ENCODE assay signal across 24 cellular contexts in the genomic region with DNA sequence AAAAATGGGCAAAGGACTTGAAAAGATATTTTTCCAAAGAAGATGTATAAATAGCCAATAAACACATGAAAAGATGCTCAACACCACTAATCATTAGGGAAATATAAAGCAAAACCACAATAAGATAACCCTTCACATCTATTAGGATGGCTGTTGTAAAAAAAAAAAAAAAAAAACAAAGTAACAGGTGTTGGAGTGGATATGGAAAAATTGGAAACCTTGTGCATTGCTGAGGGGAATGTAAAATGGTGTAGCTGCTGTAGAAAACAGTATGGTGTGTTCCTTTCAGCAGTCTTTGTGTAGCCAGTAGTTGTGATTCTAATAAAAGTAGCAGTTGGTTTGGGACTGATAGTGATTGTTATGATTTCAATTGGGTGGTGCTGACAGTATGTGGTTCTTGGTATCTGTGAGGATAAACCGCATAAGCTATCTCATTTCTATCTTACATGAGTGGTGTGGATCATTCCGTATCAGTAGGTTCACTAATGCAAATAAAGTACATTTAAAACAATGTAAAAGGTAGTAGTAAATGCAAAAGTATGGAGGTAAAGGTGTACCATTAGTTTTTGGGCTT. TPM values are rescaled to one million over a fixed set of nuclear protein-coding genes. Genes with fewer than 3 reads are reported as not detected.
DNase-seq lines count a peak whose midpoint lies in the region; ATAC-seq, FAIRE-seq and TF ChIP-seq lines count a peak whose summit lies in the region.
"Had no signal": no experiment of that assay in that cellular context is flagged by ENCODE, and none has a peak within 500 bp of the region (broad histone marks: within the 10 kb centered on the region; RNA-seq: fewer than 3 reads in every experiment).

No MANE protein-coding gene starts in this region.

- H3K27ac Mint-ChIP-seq in CD4-positive, alpha-beta T cell, result peak overlapping the region; percentile 2
- H3K27ac Mint-ChIP-seq in CD8-positive, alpha-beta T cell, result peak overlapping the region; percentile 11
- H3K27ac Mint-ChIP-seq in natural killer cell treated with Interleukin-12 subunit alpha and Interleukin-12 subunit beta and Interleukin-15 and Interleukin-18, amount 100 ng/mL, for 72 hours, result peak overlapping the region in 1 of 2 donors; percentile 64
- H3K27ac Mint-ChIP-seq in stimulated activated naive CD8-positive, alpha-beta T cell treated with anti-CD3 and anti-CD28 coated beads, Interleukin-15, amount 100 ng/mL, for 72 hours, result no peak overlapping the region
- H3K27ac Mint-ChIP-seq: GM23338, HFFc6 had no signal

- FAIRE-seq in K562 (lab: Jason Lieb, UNC), result no peak

- H3K9ac ChIP-seq in K562 (ENCODE audit: insufficient read depth in 1 of 2, low read depth in 2 of 2, low read length in 2 of 2), result no peak overlapping the region
- H3K9ac ChIP-seq: KMS-11 had no signal

- no peak for TF ChIP-seq EP300 in K562 (IDR thresholded peaks at IDR 0.05; ENCODE audit: low read length)

- H3K27me3 Mint-ChIP-seq in CD4-positive, alpha-beta T cell, result no peaks in the 10 kb centered on the region
- no peaks in the 10 kb centered on the region for H3K27me3 Mint-ChIP-seq in CD8-positive, alpha-beta T cell (ENCODE audit: low read depth)
- no peaks in the 10 kb centered on the region for H3K27me3 Mint-ChIP-seq in natural killer cell treated with Interleukin-12 subunit alpha and Interleukin-12 subunit beta and Interleukin-15 and Interleukin-18, amount 100 ng/mL, for 72 hours
- no peaks in the 10 kb centered on the region for H3K27me3 Mint-ChIP-seq in stimulated activated naive CD8-positive, alpha-beta T cell treated with anti-CD3 and anti-CD28 coated beads, Interleukin-15, amount 100 ng/mL, for 72 hours

- in situ Hi-C loops in K562 (cut with MboI), result no loop called here

- intact Hi-C loops in CD4-positive, alpha-beta T cell (cut with DNase I, micrococcal nuclease), result no loop called here
- intact Hi-C loops in CD8-positive, alpha-beta T cell (cut with DNase I, micrococcal nuclease), result loop anchor here in 1 of 2 experiments (5.0 kb wide), 1 partner anchor 35 kb away; no protein-coding TSS in a partner anchor
- intact Hi-C loops in K562 (cut with micrococcal nuclease), result no loop called here
- intact Hi-C loops in left lung (cut with DNase I), result no loop called here

- no peak for TF ChIP-seq RAD21 in K562 (CRISPR knock-in tag; conservative IDR thresholded peaks at IDR 0.05 in 1 of 2, IDR thresholded peaks at IDR 0.05 in 1 of 2)

- H3K36me3 ChIP-seq in CD8-positive, alpha-beta T cell (ENCODE audit: insufficient read depth, low read length), result no peaks in the 10 kb centered on the region
- H3K36me3 ChIP-seq in K562 (ENCODE audit: control insufficient read depth, insufficient read depth, low read length) (no peaks in the 10 kb centered on the region), left lung (no peaks in the 10 kb centered on the region)

- H3K4me3 ChIP-seq in CD8-positive, alpha-beta T cell (ENCODE audit: low read depth, low read length), result no peak overlapping the region
- H3K4me3 ChIP-seq in K562 (no peak overlapping the region), left lung (no peak overlapping the region)
- H3K4me3 ChIP-seq: GM23338, SK-N-MC had no signal

- H3K4me3 Mint-ChIP-seq in CD4-positive, alpha-beta T cell, result peak overlapping the region; percentile 12
- no peak overlapping the region for H3K4me3 Mint-ChIP-seq in CD8-positive, alpha-beta T cell
- H3K4me3 Mint-ChIP-seq in natural killer cell treated with Interleukin-12 subunit alpha and Interleukin-12 subunit beta and Interleukin-15 and Interleukin-18, amount 100 ng/mL, for 72 hours, result peak overlapping the region; percentile 3
- H3K4me3 Mint-ChIP-seq in stimulated activated naive CD8-positive, alpha-beta T cell treated with anti-CD3 and anti-CD28 coated beads, Interleukin-15, amount 100 ng/mL, for 72 hours, result no peak overlapping the region
- H3K4me3 Mint-ChIP-seq: GM23338, H9, HFFc6 had no signal

- peaks cover 77% of the 10 kb centered on the region for H3K4me1 Mint-ChIP-seq in CD4-positive, alpha-beta T cell (ENCODE audit: low read depth)
- peaks cover 70% of the 10 kb centered on the region for H3K4me1 Mint-ChIP-seq in CD8-positive, alpha-beta T cell (ENCODE audit: low read depth)
- H3K4me1 Mint-ChIP-seq in natural killer cell treated with Interleukin-12 subunit alpha and Interleukin-12 subunit beta and Interleukin-15 and Interleukin-18, amount 100 ng/mL, for 72 hours (ENCODE audit: low read depth in 2 of 2), result peaks cover 39 to 51% of the 10 kb centered on the region in 2 donors
- H3K4me1 Mint-ChIP-seq in stimulated activated naive CD8-positive, alpha-beta T cell treated with anti-CD3 and anti-CD28 coated beads, Interleukin-15, amount 100 ng/mL, for 72 hours, result peaks cover 51% of the 10 kb centered on the region

- TF ChIP-seq CTCF in CD4-positive, alpha-beta T cell (IDR thresholded peaks at IDR 0.05), result no peak
- TF ChIP-seq CTCF in CD8-positive, alpha-beta T cell (IDR thresholded peaks at IDR 0.05), result no peak
- TF ChIP-seq CTCF in K562 (IDR thresholded peaks at IDR 0.05 in 2 of 3, conservative IDR thresholded peaks at IDR 0.05 in 1 of 3; ENCODE audit: insufficient read depth in 2 of 3, low read depth in 1 of 3, low read length in 3 of 3), result no peak
- TF ChIP-seq CTCF in left lung (IDR thresholded peaks at IDR 0.05), result no peak

- CTCF ChIA-PET in CD4-positive, alpha-beta T cell (lab: Charles Lee), result interaction anchor here (0.6 kb wide), 1 partner anchor 27 kb away, joined by 3 read pairs; no protein-coding TSS in a partner anchor
- CTCF ChIA-PET in CD8-positive, alpha-beta T cell (lab: Charles Lee), result no interaction called here
- CTCF ChIA-PET in K562 (lab: Yijun Ruan, JAX; ENCODE audit: low intra/inter-chr PET ratio), result no interaction called here

- no peak for DNase-seq in CD4-positive, alpha-beta T cell
- no peak for DNase-seq in CD8-positive, alpha-beta T cell
- DNase-seq in K562 (ENCODE audit: extremely low read depth in 1 of 4, low spot score in 3 of 4) (no peak), left lung (no peak)
- DNase-seq in natural killer cell treated with Interleukin-12 subunit alpha and Interleukin-12 subunit beta and Interleukin-15 and Interleukin-18, amount 100 ng/mL, for 72 hours (ENCODE audit: low spot score), result no peak
- DNase-seq in stimulated activated naive CD8-positive, alpha-beta T cell treated with anti-CD3 and anti-CD28 coated beads, Interleukin-15, amount 100 ng/mL, for 72 hours, result no peak
- DNase-seq: C1 segment of cervical spinal cord, DMS153, H9, HFFc6, IMR-90, NCI-H1048, NCI-H1417, NCI-H1694, NCI-H2029 treated with DMSO at 0.1 percent for 48 hours, NCI-H226, NCI-H510A, NCI-H69, SIG-M5 had no signal

- ATAC-seq in CD4-positive, alpha-beta T cell (ENCODE audit: poor library complexity), result no peak
- ATAC-seq in CD8-positive, alpha-beta T cell, result no peak
- ATAC-seq in K562 (peak; percentile 25; the same call in 1 of the 3 replicates), GM18519 (IDR thresholded peaks at IDR 0.05; ENCODE audit: low FRiP score, unreplicated experiment) (no peak), left lung (no peak)
- ATAC-seq in natural killer cell treated with Interleukin-12 subunit alpha and Interleukin-12 subunit beta and Interleukin-15 and Interleukin-18, amount 100 ng/mL, for 72 hours, result no peak
- ATAC-seq in stimulated activated naive CD8-positive, alpha-beta T cell treated with anti-CD3 and anti-CD28 coated beads, Interleukin-15, amount 100 ng/mL, for 72 hours, result no peak
- ATAC-seq: GM23338, Panc1 had no signal

- peaks cover 23% of the 10 kb centered on the region for H3K4me1 ChIP-seq in CD8-positive, alpha-beta T cell (ENCODE audit: insufficient read depth, low read length)
- peaks cover 0 to 10% of the 10 kb centered on the region in 2 experiments; a peak in 2 of 5 replicates for H3K4me1 ChIP-seq in K562 (replicated peaks in 1 of 2; ENCODE audit: control insufficient read depth in 2 of 2, insufficient read depth in 2 of 2, low read length in 2 of 2)
- H3K4me1 ChIP-seq in left lung, result peaks cover 0 to 4% of the 10 kb centered on the region in 2 donors

- 0% methylated on average over 2 of the region's 2 CpGs for WGBS in K562 (ENCODE audit: insufficient coverage, low coverage, missing lambda C conversion rate)

- POLR2A ChIA-PET in CD4-positive, alpha-beta T cell (lab: Charles Lee), result interaction anchor here (1.2 to 1.7 kb wide), 2 partner anchors 20 to 45 kb away, joined by 3 to 6 read pairs; partner anchors contain the start of gene MAN1A2
- POLR2A ChIA-PET in CD8-positive, alpha-beta T cell (lab: Charles Lee), result no interaction called here
- POLR2A ChIA-PET in K562 (lab: Yijun Ruan, JAX), result interaction anchor here (1.0 to 2.7 kb wide), 3 partner anchors 14 to 21 kb away, joined by 3 to 6 read pairs (median 4); no protein-coding TSS in a partner anchor

- no peak for TF ChIP-seq POLR2A in K562 (conservative IDR thresholded peaks at IDR 0.05)

- H3K36me3 Mint-ChIP-seq in CD4-positive, alpha-beta T cell (ENCODE audit: low read depth), result peaks cover 20% of the 10 kb centered on the region
- peaks cover 8% of the 10 kb centered on the region for H3K36me3 Mint-ChIP-seq in CD8-positive, alpha-beta T cell
- H3K36me3 Mint-ChIP-seq in natural killer cell treated with Interleukin-12 subunit alpha and Interleukin-12 subunit beta and Interleukin-15 and Interleukin-18, amount 100 ng/mL, for 72 hours, result peaks cover 21% of the 10 kb centered on the region

- peaks cover 83% of the 10 kb centered on the region for H3K79me2 ChIP-seq in K562 (ENCODE audit: control insufficient read depth, insufficient read depth, low read length)

- no peak overlapping the region for H3K4me2 ChIP-seq in K562 (ENCODE audit: insufficient read depth, low read length)
- H3K4me2 ChIP-seq: GM23338, KMS-11 had no signal

- H2AFZ ChIP-seq in K562 (ENCODE audit: low read depth, low read length), result no peak overlapping the region
- H2AFZ ChIP-seq: GM23338 had no signal

- peaks cover 19% of the 10 kb centered on the region for H3K9me3 ChIP-seq in CD4-positive, alpha-beta T cell (ENCODE audit: control insufficient read depth, low read length)
- H3K9me3 ChIP-seq in CD8-positive, alpha-beta T cell (ENCODE audit: low read length), result no peaks in the 10 kb centered on the region
- H3K9me3 ChIP-seq in K562 (replicated peaks; ENCODE audit: control insufficient read depth, insufficient read depth, low read depth, low read length) (no peaks in the 10 kb centered on the region; the same call in 1 of the 2 replicates), left lung (peaks cover 0 to 18% of the 10 kb centered on the region in 2 donors)

- peaks cover 14% of the 10 kb centered on the region for H4K20me1 ChIP-seq in K562 (replicated peaks; ENCODE audit: control insufficient read depth, insufficient read depth, low read length)

- peaks cover 5% of the 10 kb centered on the region for H3K9me3 Mint-ChIP-seq in CD4-positive, alpha-beta T cell
- H3K9me3 Mint-ChIP-seq in CD8-positive, alpha-beta T cell, result peaks cover 15% of the 10 kb centered on the region
- H3K9me3 Mint-ChIP-seq in natural killer cell treated with Interleukin-12 subunit alpha and Interleukin-12 subunit beta and Interleukin-15 and Interleukin-18, amount 100 ng/mL, for 72 hours, result peaks cover 7% of the 10 kb centered on the region
- H3K9me3 Mint-ChIP-seq in stimulated activated naive CD8-positive, alpha-beta T cell treated with anti-CD3 and anti-CD28 coated beads, Interleukin-15, amount 100 ng/mL, for 72 hours, result peaks cover 21 to 28% of the 10 kb centered on the region in 2 donors

- no peaks in the 10 kb centered on the region for H3K27me3 ChIP-seq in CD4-positive, alpha-beta T cell (ENCODE audit: control insufficient read depth, insufficient read depth, low read length)
- H3K27me3 ChIP-seq in CD8-positive, alpha-beta T cell (ENCODE audit: insufficient read depth, low read length), result no peaks in the 10 kb centered on the region
- H3K27me3 ChIP-seq in K562 (ENCODE audit: control insufficient read depth in 2 of 2, insufficient read depth in 2 of 2, low read length in 2 of 2) (no peaks in the 10 kb centered on the region), left lung (no peaks in the 10 kb centered on the region)

- no peaks in the 10 kb centered on the region for H3K9me1 ChIP-seq in K562 (ENCODE audit: control insufficient read depth, insufficient read depth, low read length)

- H3K27ac ChIP-seq in CD4-positive, alpha-beta T cell (ENCODE audit: low read depth, low read length), result no peak overlapping the region
- no peak overlapping the region for H3K27ac ChIP-seq in CD8-positive, alpha-beta T cell (ENCODE audit: low read depth, low read length)
- H3K27ac ChIP-seq in K562 (ENCODE audit: extremely low read depth, low read depth, low read length) (no peak overlapping the region), left lung (no peak overlapping the region)
- H3K27ac ChIP-seq: KMS-11, SK-N-MC had no signal

- BruUV-seq in K562 (replicated peaks; lab: Mats Ljungman, UMichigan), result no TSS peak

RNA-seq across cellular contexts. Expression of gene MAN1A2, which starts 19.9 kb away (rescaled TPM):
- total RNA-seq in CD4-positive, alpha-beta T cell, result 10 to 100 TPM; 45.6 to 49.7 TPM
- 10 to 100 TPM; 46.5 to 49.3 TPM for total RNA-seq in CD8-positive, alpha-beta T cell
- total RNA-seq in K562 (2011; cell fraction: chromatin; rRNA removed; ENCODE audit: low replicate concordance), result 46.5 and 92.7 TPM in 2 replicates
- 15.8 and 24.2 TPM in 2 replicates for total RNA-seq in K562 (2011; cell fraction: nucleolus; rRNA removed)
- 44.9 and 65.8 TPM in 2 replicates for total RNA-seq in K562 (2011; cell fraction: nucleoplasm; rRNA removed)
- total RNA-seq in K562 (2014; rRNA removed) (16.9 and 18.7 TPM in 2 replicates), K562 (2014; rRNA removed; fragmentation: Illumina TruSeq; extraction: Trizol) (31.5 and 34.8 TPM in 2 replicates), K562 (2015; rRNA removed; fragmentation: Illumina TruSeq; extraction: Trizol) (35.3 and 38.4 TPM in 2 replicates), K562 (2021) (31.3 and 31.5 TPM in 2 replicates), left lung (10 to 100 TPM; 42.4 to 49.4 TPM)
- polyA plus RNA-seq in K562 (2011; rRNA removed) (17.8 and 18.4 TPM in 2 replicates), K562 (2014; fragmentation: Illumina TruSeq; extraction: Trizol) (22.2 and 23.3 TPM in 2 replicates), K562 (2014; fragmentation: Nextera tagmentation; extraction: Ambion mirVana) (1 to 10 TPM; 4.2 to 4.6 TPM), K562 (2014; rRNA removed) (10.1 and 11.9 TPM in 2 replicates)
- polyA plus RNA-seq in K562 (2011; cell fraction: cytosol; rRNA removed), result 5.7 and 13.3 TPM in 2 replicates
- polyA plus RNA-seq in K562 (2011; cell fraction: nucleus; rRNA removed), result 14.4 and 19.1 TPM in 2 replicates
- 16.9 and 18.7 TPM in 2 replicates for polyA plus RNA-seq in K562 (2012)
- 52.7 and 61.3 TPM in 2 replicates for polyA minus RNA-seq in K562 (2011; rRNA and poly(A)+ RNA removed)
- 15.5 and 17.9 TPM in 2 replicates for polyA minus RNA-seq in K562 (2011; cell fraction: cytosol; rRNA and poly(A)+ RNA removed)
- polyA minus RNA-seq in K562 (2011; cell fraction: nucleus; rRNA and poly(A)+ RNA removed), result 23.6 and 55.3 TPM in 2 replicates
- total RNA-seq in natural killer cell treated with Interleukin-12 subunit alpha and Interleukin-12 subunit beta and Interleukin-15 and Interleukin-18, amount 100 ng/mL, for 72 hours, result 10 to 100 TPM; 44.3 to 47.4 TPM

Comparison
In these comparisons a context has a peak if more than half of its experiments do, and no peak if none do; other contexts are left out.
1. H3K27ac Mint-ChIP-seq: peak in CD4-positive, alpha-beta T cell (single experiment) and CD8-positive, alpha-beta T cell (single experiment); none in stimulated activated naive CD8-positive, alpha-beta T cell treated with anti-CD3 and anti-CD28 coated beads, Interleukin-15, amount 100 ng/mL, for 72 hours (0 of 2).
2. H3K4me3 Mint-ChIP-seq: peak in CD4-positive, alpha-beta T cell (single experiment) and natural killer cell treated with Interleukin-12 subunit alpha and Interleukin-12 subunit beta and Interleukin-15 and Interleukin-18, amount 100 ng/mL, for 72 hours (single experiment); none in CD8-positive, alpha-beta T cell (single experiment) and stimulated activated naive CD8-positive, alpha-beta T cell treated with anti-CD3 and anti-CD28 coated beads, Interleukin-15, amount 100 ng/mL, for 72 hours (0 of 2).